3 cellular contexts compared by ENCODE assay signal in the genomic region with DNA sequence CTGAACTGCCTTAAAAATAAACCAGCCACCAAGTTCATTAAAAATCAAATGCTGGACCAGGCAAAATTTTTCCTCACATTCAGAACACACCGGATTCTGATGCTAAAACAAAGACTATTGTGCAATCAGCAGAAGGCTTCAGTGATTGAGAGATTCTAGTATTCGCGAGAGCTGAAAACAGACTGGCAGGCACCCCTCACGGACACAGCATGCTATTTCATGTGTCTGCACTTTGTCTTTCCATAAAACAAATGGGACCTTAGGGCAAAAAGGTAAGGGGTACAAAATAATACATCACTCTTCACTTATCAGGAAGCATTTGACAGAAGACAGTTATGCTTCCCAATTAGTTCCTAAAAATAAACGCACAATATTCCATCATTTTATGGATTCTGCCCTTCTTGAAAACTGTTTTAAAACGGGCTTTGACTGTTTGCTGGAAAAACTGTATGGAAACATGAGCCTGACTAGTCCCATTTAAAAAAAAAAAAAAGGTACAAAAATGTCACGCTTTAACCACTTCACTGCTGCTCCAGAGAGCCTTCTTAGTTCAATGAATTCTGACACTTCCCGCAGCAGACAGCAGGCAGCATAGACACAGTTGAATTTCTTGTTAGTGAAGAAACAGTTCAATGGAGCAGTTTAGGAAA.
TF ChIP-seq lines count a peak whose summit lies in the region.

No MANE protein-coding gene starts in this region.

TF ChIP-seq in A549, 52 proteins besides CTCF, POLR2A, EP300 and RAD21:
- TF ChIP-seq, protein P1, sequence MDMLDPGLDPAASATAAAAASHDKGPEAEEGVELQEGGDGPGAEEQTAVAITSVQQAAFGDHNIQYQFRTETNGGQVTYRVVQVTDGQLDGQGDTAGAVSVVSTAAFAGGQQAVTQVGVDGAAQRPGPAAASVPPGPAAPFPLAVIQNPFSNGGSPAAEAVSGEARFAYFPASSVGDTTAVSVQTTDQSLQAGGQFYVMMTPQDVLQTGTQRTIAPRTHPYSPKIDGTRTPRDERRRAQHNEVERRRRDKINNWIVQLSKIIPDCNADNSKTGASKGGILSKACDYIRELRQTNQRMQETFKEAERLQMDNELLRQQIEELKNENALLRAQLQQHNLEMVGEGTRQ (IDR thresholded peaks at IDR 0.05): no peak
- TF ChIP-seq CEBPB (IDR thresholded peaks at IDR 0.05): peak; percentile 49 to 65; a peak in 3 of 4 replicates
- no peak for TF ChIP-seq SREBF2 (IDR thresholded peaks at IDR 0.05)
- no peak for TF ChIP-seq KDM5A (IDR thresholded peaks at IDR 0.05)

TF ChIP-seq in IMR-90, 13 proteins besides CTCF, POLR2A, EP300 and RAD21:
- no peak for TF ChIP-seq MAZ (IDR thresholded peaks at IDR 0.05; ENCODE audit: borderline replicate concordance, low read depth, low read length)
- TF ChIP-seq CEBPB (IDR thresholded peaks at IDR 0.05; ENCODE audit: low read depth, low read length): peak; percentile 89

TF ChIP-seq in K562, 482 proteins besides CTCF, POLR2A, EP300 and RAD21:
- TF ChIP-seq, protein P2, sequence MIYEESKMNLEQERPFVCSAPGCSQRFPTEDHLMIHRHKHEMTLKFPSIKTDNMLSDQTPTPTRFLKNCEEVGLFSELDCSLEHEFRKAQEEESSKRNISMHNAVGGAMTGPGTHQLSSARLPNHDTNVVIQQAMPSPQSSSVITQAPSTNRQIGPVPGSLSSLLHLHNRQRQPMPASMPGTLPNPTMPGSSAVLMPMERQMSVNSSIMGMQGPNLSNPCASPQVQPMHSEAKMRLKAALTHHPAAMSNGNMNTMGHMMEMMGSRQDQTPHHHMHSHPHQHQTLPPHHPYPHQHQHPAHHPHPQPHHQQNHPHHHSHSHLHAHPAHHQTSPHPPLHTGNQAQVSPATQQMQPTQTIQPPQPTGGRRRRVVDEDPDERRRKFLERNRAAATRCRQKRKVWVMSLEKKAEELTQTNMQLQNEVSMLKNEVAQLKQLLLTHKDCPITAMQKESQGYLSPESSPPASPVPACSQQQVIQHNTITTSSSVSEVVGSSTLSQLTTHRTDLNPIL (CRISPR knock-in tag; IDR thresholded peaks at IDR 0.05): no peak
- TF ChIP-seq NFATC3 (IDR thresholded peaks at IDR 0.05): no peak
- no peak for TF ChIP-seq ZNF174 (CRISPR knock-in tag; IDR thresholded peaks at IDR 0.05)
- no peak for TF ChIP-seq ESRRA (IDR thresholded peaks at IDR 0.05; ENCODE audit: borderline replicate concordance, low read depth)
- TF ChIP-seq BACH1 (tag; IDR thresholded peaks at IDR 0.05): no peak
- TF ChIP-seq, protein P3, sequence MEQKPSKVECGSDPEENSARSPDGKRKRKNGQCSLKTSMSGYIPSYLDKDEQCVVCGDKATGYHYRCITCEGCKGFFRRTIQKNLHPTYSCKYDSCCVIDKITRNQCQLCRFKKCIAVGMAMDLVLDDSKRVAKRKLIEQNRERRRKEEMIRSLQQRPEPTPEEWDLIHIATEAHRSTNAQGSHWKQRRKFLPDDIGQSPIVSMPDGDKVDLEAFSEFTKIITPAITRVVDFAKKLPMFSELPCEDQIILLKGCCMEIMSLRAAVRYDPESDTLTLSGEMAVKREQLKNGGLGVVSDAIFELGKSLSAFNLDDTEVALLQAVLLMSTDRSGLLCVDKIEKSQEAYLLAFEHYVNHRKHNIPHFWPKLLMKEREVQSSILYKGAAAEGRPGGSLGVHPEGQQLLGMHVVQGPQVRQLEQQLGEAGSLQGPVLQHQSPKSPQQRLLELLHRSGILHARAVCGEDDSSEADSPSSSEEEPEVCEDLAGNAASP (IDR thresholded peaks at IDR 0.05): no peak
- TF ChIP-seq, protein P4, sequence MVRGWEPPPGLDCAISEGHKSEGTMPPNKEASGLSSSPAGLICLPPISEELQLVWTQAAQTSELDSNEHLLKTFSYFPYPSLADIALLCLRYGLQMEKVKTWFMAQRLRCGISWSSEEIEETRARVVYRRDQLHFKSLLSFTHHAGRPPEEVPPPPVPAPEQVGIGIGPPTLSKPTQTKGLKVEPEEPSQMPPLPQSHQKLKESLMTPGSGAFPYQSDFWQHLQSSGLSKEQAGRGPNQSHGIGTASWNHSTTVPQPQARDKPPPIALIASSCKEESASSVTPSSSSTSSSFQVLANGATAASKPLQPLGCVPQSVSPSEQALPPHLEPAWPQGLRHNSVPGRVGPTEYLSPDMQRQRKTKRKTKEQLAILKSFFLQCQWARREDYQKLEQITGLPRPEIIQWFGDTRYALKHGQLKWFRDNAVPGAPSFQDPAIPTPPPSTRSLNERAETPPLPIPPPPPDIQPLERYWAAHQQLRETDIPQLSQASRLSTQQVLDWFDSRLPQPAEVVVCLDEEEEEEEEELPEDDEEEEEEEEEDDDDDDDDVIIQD (CRISPR knock-in tag; IDR thresholded peaks at IDR 0.05): no peak
- no peak for TF ChIP-seq ETS2 (tag; IDR thresholded peaks at IDR 0.05; ENCODE audit: borderline replicate concordance, poor library complexity, severe bottlenecking)
- TF ChIP-seq, protein P5, sequence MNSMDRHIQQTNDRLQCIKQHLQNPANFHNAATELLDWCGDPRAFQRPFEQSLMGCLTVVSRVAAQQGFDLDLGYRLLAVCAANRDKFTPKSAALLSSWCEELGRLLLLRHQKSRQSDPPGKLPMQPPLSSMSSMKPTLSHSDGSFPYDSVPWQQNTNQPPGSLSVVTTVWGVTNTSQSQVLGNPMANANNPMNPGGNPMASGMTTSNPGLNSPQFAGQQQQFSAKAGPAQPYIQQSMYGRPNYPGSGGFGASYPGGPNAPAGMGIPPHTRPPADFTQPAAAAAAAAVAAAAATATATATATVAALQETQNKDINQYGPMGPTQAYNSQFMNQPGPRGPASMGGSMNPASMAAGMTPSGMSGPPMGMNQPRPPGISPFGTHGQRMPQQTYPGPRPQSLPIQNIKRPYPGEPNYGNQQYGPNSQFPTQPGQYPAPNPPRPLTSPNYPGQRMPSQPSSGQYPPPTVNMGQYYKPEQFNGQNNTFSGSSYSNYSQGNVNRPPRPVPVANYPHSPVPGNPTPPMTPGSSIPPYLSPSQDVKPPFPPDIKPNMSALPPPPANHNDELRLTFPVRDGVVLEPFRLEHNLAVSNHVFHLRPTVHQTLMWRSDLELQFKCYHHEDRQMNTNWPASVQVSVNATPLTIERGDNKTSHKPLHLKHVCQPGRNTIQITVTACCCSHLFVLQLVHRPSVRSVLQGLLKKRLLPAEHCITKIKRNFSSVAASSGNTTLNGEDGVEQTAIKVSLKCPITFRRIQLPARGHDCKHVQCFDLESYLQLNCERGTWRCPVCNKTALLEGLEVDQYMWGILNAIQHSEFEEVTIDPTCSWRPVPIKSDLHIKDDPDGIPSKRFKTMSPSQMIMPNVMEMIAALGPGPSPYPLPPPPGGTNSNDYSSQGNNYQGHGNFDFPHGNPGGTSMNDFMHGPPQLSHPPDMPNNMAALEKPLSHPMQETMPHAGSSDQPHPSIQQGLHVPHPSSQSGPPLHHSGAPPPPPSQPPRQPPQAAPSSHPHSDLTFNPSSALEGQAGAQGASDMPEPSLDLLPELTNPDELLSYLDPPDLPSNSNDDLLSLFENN (IDR thresholded peaks at IDR 0.05; ENCODE audit: low read depth in 2 of 2, low read length in 2 of 2): no peak
- no peak for TF ChIP-seq MEF2D (tag; conservative IDR thresholded peaks at IDR 0.05; ENCODE audit: low read depth)
- no peak for TF ChIP-seq ZNF311 (CRISPR knock-in tag; IDR thresholded peaks at IDR 0.05)
- TF ChIP-seq ZNF347 (CRISPR knock-in tag; IDR thresholded peaks at IDR 0.05; ENCODE audit: low read depth): no peak
- TF ChIP-seq CEBPB (tag; IDR thresholded peaks at IDR 0.05): peak; percentile 85
- TF ChIP-seq, protein P6, sequence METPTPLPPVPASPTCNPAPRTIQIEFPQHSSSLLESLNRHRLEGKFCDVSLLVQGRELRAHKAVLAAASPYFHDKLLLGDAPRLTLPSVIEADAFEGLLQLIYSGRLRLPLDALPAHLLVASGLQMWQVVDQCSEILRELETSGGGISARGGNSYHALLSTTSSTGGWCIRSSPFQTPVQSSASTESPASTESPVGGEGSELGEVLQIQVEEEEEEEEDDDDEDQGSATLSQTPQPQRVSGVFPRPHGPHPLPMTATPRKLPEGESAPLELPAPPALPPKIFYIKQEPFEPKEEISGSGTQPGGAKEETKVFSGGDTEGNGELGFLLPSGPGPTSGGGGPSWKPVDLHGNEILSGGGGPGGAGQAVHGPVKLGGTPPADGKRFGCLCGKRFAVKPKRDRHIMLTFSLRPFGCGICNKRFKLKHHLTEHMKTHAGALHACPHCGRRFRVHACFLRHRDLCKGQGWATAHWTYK (CRISPR knock-in tag; IDR thresholded peaks at IDR 0.05): no peak
- TF ChIP-seq, protein P7, sequence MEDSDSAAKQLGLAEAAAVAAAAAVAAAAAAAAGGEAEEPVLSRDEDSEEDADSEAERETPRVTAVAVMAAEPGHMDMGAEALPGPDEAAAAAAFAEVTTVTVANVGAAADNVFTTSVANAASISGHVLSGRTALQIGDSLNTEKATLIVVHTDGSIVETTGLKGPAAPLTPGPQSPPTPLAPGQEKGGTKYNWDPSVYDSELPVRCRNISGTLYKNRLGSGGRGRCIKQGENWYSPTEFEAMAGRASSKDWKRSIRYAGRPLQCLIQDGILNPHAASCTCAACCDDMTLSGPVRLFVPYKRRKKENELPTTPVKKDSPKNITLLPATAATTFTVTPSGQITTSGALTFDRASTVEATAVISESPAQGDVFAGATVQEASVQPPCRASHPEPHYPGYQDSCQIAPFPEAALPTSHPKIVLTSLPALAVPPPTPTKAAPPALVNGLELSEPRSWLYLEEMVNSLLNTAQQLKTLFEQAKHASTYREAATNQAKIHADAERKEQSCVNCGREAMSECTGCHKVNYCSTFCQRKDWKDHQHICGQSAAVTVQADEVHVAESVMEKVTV (CRISPR knock-in tag; IDR thresholded peaks at IDR 0.05): no peak
- TF ChIP-seq ZNF197 (CRISPR knock-in tag; IDR thresholded peaks at IDR 0.05; ENCODE audit: low read depth): no peak
- TF ChIP-seq CEBPG (CRISPR knock-in tag; IDR thresholded peaks at IDR 0.05): peak; percentile 45; the same call in 1 of the 2 replicates
- peak; percentile 62 to 82 for TF ChIP-seq CEBPG (tag; conservative IDR thresholded peaks at IDR 0.05 in 1 of 2, IDR thresholded peaks at IDR 0.05 in 1 of 2)
